Comparison of ENCODE assay signal across 8 cellular contexts in genomic region chr6:166598441-166599138, GRCh38. TPM values are rescaled to one million over a fixed set of nuclear protein-coding genes. Genes with fewer than 3 reads are reported as not detected.
DNase-seq lines count a peak whose midpoint lies in the region; ATAC-seq, FAIRE-seq and TF ChIP-seq lines count a peak whose summit lies in the region.

No MANE protein-coding gene starts in this region.

- POLR2A ChIA-PET in BJ (lab: Charles Lee), result no interaction called here

- no peaks in the 10 kb centered on the region for H4K20me1 ChIP-seq in osteoblast (ENCODE audit: insufficient read depth, low read length)

- H3K27me3 ChIP-seq in BJ (ENCODE audit: control insufficient read depth, insufficient read depth, low read length) (no peaks in the 10 kb centered on the region), osteoblast (ENCODE audit: insufficient read depth, low read length) (no peaks in the 10 kb centered on the region), WERI-Rb-1 (ENCODE audit: insufficient read depth, low read depth, severe bottlenecking) (no peaks in the 10 kb centered on the region)

- H3K79me2 ChIP-seq in osteoblast (ENCODE audit: insufficient read depth, low read length), result peaks cover 60% of the 10 kb centered on the region

- ATAC-seq in T-helper 17 cell, result no peak
- ATAC-seq in GM21825 (IDR thresholded peaks at IDR 0.05; ENCODE audit: unreplicated experiment), result no peak
- ATAC-seq in GM19467 (IDR thresholded peaks at IDR 0.05; ENCODE audit: unreplicated experiment), result no peak

- H3K36me3 ChIP-seq in BJ (ENCODE audit: control insufficient read depth, insufficient read depth, low read length) (no peaks in the 10 kb centered on the region), osteoblast (ENCODE audit: insufficient read depth, low read length) (no peaks in the 10 kb centered on the region), WERI-Rb-1 (no peaks in the 10 kb centered on the region)

- FAIRE-seq in GM12891 (lab: Jason Lieb, UNC), result no peak

- H3K4me2 ChIP-seq in osteoblast (ENCODE audit: insufficient read depth, low read length), result peak overlapping the region; percentile 63

- peak overlapping the region; percentile 69 for H2AFZ ChIP-seq in osteoblast (ENCODE audit: low read length)

- peak overlapping the region; percentile 1 for H3K27ac Mint-ChIP-seq in T-helper 17 cell

- no peaks in the 10 kb centered on the region for H3K27me3 Mint-ChIP-seq in T-helper 17 cell

- H3K4me1 ChIP-seq in osteoblast (ENCODE audit: insufficient read depth, low read length), result peaks cover 65% of the 10 kb centered on the region

- no peak overlapping the region for H3K4me3 Mint-ChIP-seq in T-helper 17 cell

- DNase-seq in BJ (ENCODE audit: low read depth) (peak; percentile 91), T-helper 17 cell (no peak), fibroblast of peridontal ligament (ENCODE audit: extremely low read depth) (peak; percentile 98), osteoblast (ENCODE audit: insufficient read length, low spot score, missing footprints) (peak; percentile 91), WERI-Rb-1 (no peak), GM12891 (ENCODE audit: insufficient read length, low spot score) (no peak)

- peaks cover 5% of the 10 kb centered on the region for H3K36me3 Mint-ChIP-seq in T-helper 17 cell (ENCODE audit: low read depth)

- peaks cover 2% of the 10 kb centered on the region for H3K4me1 Mint-ChIP-seq in T-helper 17 cell

- CTCF ChIA-PET in BJ (lab: Yijun Ruan, JAX), result interaction anchor here (0.9 to 2.1 kb wide), 2 partner anchors 13 to 20 kb away, joined by 3 to 6 read pairs; no protein-coding TSS in a partner anchor

- no peaks in the 10 kb centered on the region for H3K9me3 ChIP-seq in T-helper 17 cell (ENCODE audit: control insufficient read depth, low read length, poor library complexity, severe bottlenecking)
- no peaks in the 10 kb centered on the region for H3K9me3 ChIP-seq in osteoblast (ENCODE audit: low read depth, low read length)
- no peaks in the 10 kb centered on the region for H3K9me3 ChIP-seq in WERI-Rb-1 (ENCODE audit: severe bottlenecking)

- TF ChIP-seq POLR2A in GM12891 (IDR thresholded peaks at IDR 0.05; ENCODE audit: low read depth, low read length), result no peak

- TF ChIP-seq CTCF in BJ (IDR thresholded peaks at IDR 0.05; ENCODE audit: insufficient read depth, low read depth, low read length) (no peak), osteoblast (IDR thresholded peaks at IDR 0.05; ENCODE audit: extremely low read depth, low read depth, low read length) (no peak), WERI-Rb-1 (IDR thresholded peaks at IDR 0.05; ENCODE audit: low read depth, low read length) (no peak)

- H3K4me3 ChIP-seq in BJ (ENCODE audit: low read depth, low read length), result no peak overlapping the region
- H3K4me3 ChIP-seq in osteoblast (ENCODE audit: insufficient read depth, low read length), result peak overlapping the region; percentile 31
- no peak overlapping the region for H3K4me3 ChIP-seq in WERI-Rb-1 (ENCODE audit: low read depth, low read length)

- H3K27ac ChIP-seq in osteoblast (ENCODE audit: low read depth, low read length), result peak overlapping the region; percentile 100
- H3K27ac ChIP-seq in WERI-Rb-1, result no peak overlapping the region

TF ChIP-seq in GM12891, 5 proteins besides CTCF, POLR2A, EP300 and RAD21:
- TF ChIP-seq SPI1 (IDR thresholded peaks at IDR 0.05; ENCODE audit: low read depth, low read length) (no peak), POU2F2 (IDR thresholded peaks at IDR 0.05; ENCODE audit: low read depth, low read length) (no peak), PAX5 (IDR thresholded peaks at IDR 0.05; ENCODE audit: insufficient read depth, low read length, severe bottlenecking) (no peak)

RNA-seq across cellular contexts. Expression of gene RAMACL, which starts 12.1 kb away (rescaled TPM):
- polyA plus RNA-seq in BJ (2011; rRNA removed), result 0.26 and 0.32 TPM in 2 replicates
- 1.4 and 2.3 TPM in 2 replicates for polyA minus RNA-seq in BJ (2011; rRNA and poly(A)+ RNA removed)
- total RNA-seq in T-helper 17 cell, result under 1 TPM; 0.44 to 0.82 TPM
- 3.3 and 4.1 TPM in 2 replicates for total RNA-seq in osteoblast
- 0.22 TPM for polyA plus RNA-seq in GM12891 (2012; ENCODE audit: low read depth, missing spikeins)

RNA-seq across cellular contexts. Expression of gene RPS6KA2, which starts 28.5 kb away (rescaled TPM):
- polyA plus RNA-seq in BJ (2011; rRNA removed), result 60.7 and 80.8 TPM in 2 replicates
- polyA minus RNA-seq in BJ (2011; rRNA and poly(A)+ RNA removed), result 69.2 and 82.5 TPM in 2 replicates
- total RNA-seq in T-helper 17 cell, result 1 to 10 TPM; 3.3 to 5.9 TPM
- total RNA-seq in osteoblast, result 112 and 113 TPM in 2 replicates
- 3.9 TPM for polyA plus RNA-seq in GM12891 (2012; ENCODE audit: low read depth, missing spikeins)

Comparison
In these comparisons a context has a peak if more than half of its experiments do, and no peak if none do; other contexts are left out.
1. DNase-seq: peak in BJ (single experiment), fibroblast of peridontal ligament (single experiment) and osteoblast (single experiment); none in T-helper 17 cell (0 of 3), WERI-Rb-1 (single experiment) and GM12891 (single experiment).
2. RNA of gene RPS6KA2, which starts 28.5 kb away (total RNA-seq): 112 to 113 TPM in osteoblast; 3.3 to 5.9 TPM in T-helper 17 cell; every median in the first group is over 10 times any median in the second.